In genomic region chr13:89460895-89461294, GRCh38 we compare ENCODE assay signal across 2 cellular contexts.
DNase-seq lines count a peak whose midpoint lies in the region; ATAC-seq, FAIRE-seq and TF ChIP-seq lines count a peak whose summit lies in the region.
"Not testable (repeated sequence)": the region's sequence is repeated elsewhere in the genome, so short reads cannot be mapped to it uniquely, and the experiment has no call there.

No MANE protein-coding gene starts in this region.

- not testable (repeated sequence) for DNase-seq in H54 (ENCODE audit: insufficient read length, low spot score)

- peak; percentile 20 for FAIRE-seq in H54 (lab: Jason Lieb, UNC)

- not testable (repeated sequence) for TF ChIP-seq POLR2A in H54 (IDR thresholded peaks at IDR 0.05; ENCODE audit: low read depth, low read length)

- ATAC-seq in SK-N-SH treated with all-trans-retinoic acid at 6 μM for 48 hours = not testable (repeated sequence)

TF ChIP-seq in SK-N-SH treated with all-trans-retinoic acid at 6 μM for 48 hours, 23 proteins besides CTCF, POLR2A, EP300 and RAD21:
- TF ChIP-seq ZNF70 (CRISPR knock-in tag; IDR thresholded peaks at IDR 0.05) = peak; percentile 61
- TF ChIP-seq ZNF8 (CRISPR knock-in tag; IDR thresholded peaks at IDR 0.05) = peak; percentile 86
TF ChIP-seq in SK-N-SH treated with all-trans-retinoic acid at 6 μM for 48 hours: peak in this region for 2; not testable (repeated sequence) for 21.
